ENCODE assay signal across 30 cellular contexts in genomic region chr18:65975536-65975935, GRCh38.
"Had no signal": no experiment of that assay in that cellular context is flagged by ENCODE, and none has a peak within 500 bp of the region (broad histone marks: within the 10 kb centered on the region; RNA-seq: fewer than 3 reads in every experiment).

No MANE protein-coding gene starts in this region.

- H3K79me2 ChIP-seq: parathyroid adenoma had no signal

- H3K4me3 ChIP-seq: coronary artery, dorsolateral prefrontal cortex, gastrocnemius medialis, psoas muscle, sigmoid colon, smooth muscle cell, uterus had no signal

- H3K27ac ChIP-seq: coronary artery, dorsolateral prefrontal cortex, gastrocnemius medialis, parathyroid adenoma, psoas muscle, sigmoid colon, uterus, WERI-Rb-1 had no signal

- H3K9ac ChIP-seq: parathyroid adenoma had no signal

- H2AFZ ChIP-seq: parathyroid adenoma had no signal

- H3K36me3 ChIP-seq: gastrocnemius medialis, sigmoid colon, uterus, WERI-Rb-1 had no signal

- H3K4me1 ChIP-seq: gastrocnemius medialis, parathyroid adenoma, psoas muscle, sigmoid colon, uterus had no signal

- H3K4me2 ChIP-seq: smooth muscle cell had no signal

- DNase-seq: activated CD4-positive, alpha-beta memory T cell treated with anti-CD3 and anti-CD28 coated beads for 36 hours; activated CD4-positive, alpha-beta T cell treated with anti-CD3 and anti-CD28 coated beads, Interleukin-2, amount 10 ng/mL, durations not matched to agents 24 days and 14 days; activated CD8-positive, alpha-beta memory T cell treated with anti-CD3 and anti-CD28 coated beads, Interleukin-2, amount 50 U/mL, for 4 hours; activated gamma-delta T cell; activated naive CD4-positive, alpha-beta T cell treated with anti-CD3 and anti-CD28 coated beads, Interleukin-2, amount 10 ng/mL, durations not matched to agents 7 days and 5 days; activated T-cell treated with anti-CD3 and anti-CD28 coated beads, Interleukin-2, amount 50 U/mL, for 1 hour; dorsolateral prefrontal cortex; effector memory CD4-positive, alpha-beta T cell; erythroblast; gastrocnemius medialis; glutamatergic neuron; islet precursor cell; left cardiac atrium; left ventricle myocardium superior; naive thymus-derived CD4-positive, alpha-beta T cell; nucleus accumbens; psoas muscle; sigmoid colon; stimulated activated CD4-positive, alpha-beta T cell treated with anti-CD3 and anti-CD28 coated beads, Interleukin-1b, Interleukin-23, amount 100 ng/mL, for 48 hours; stimulated activated CD4-positive, alpha-beta T cell treated with anti-CD3 and anti-CD28 coated beads, Interleukin-4, amount 100 ng/mL, for 4 hours; stimulated activated CD8-positive, alpha-beta memory T cell treated with anti-CD3 and anti-CD28 coated beads, Interleukin-4, amount 100 ng/mL, for 48 hours; stimulated activated naive CD8-positive, alpha-beta T cell treated with anti-CD3 and anti-CD28 coated beads, Interleukin-15, amount 100 ng/mL, for 72 hours; substantia nigra; T-helper 17 cell; T1000; uterus; WERI-Rb-1 had no signal

- H3K27me3 ChIP-seq: gastrocnemius medialis, sigmoid colon, uterus had no signal

- H3K9me3 ChIP-seq: gastrocnemius medialis, psoas muscle, sigmoid colon, uterus had no signal
